In genomic region chr1:198168180-198168579, GRCh38 we compare ENCODE assay signal across 8 cellular contexts. TPM values are rescaled to one million over a fixed set of nuclear protein-coding genes. Genes with fewer than 3 reads are reported as not detected.
A peak's percentile ranks its signal among the peaks of the same experiment; 100 is the strongest.
DNase-seq lines count a peak whose midpoint lies in the region; ATAC-seq and TF ChIP-seq lines count a peak whose summit lies in the region.

No MANE protein-coding gene starts in this region.

- H3K27me3 Mint-ChIP-seq in activated naive CD8-positive, alpha-beta T cell treated with anti-CD3 and anti-CD28 coated beads for 36 hours: no peaks in the 10 kb centered on the region
- H3K27me3 Mint-ChIP-seq in mesothelial cell of epicardium (ENCODE audit: low read depth): no peaks in the 10 kb centered on the region

- peaks cover 8% of the 10 kb centered on the region for H3K9me3 Mint-ChIP-seq in activated naive CD8-positive, alpha-beta T cell treated with anti-CD3 and anti-CD28 coated beads for 36 hours
- no peaks in the 10 kb centered on the region for H3K9me3 Mint-ChIP-seq in mesothelial cell of epicardium

- peaks cover 82% of the 10 kb centered on the region for H3K4me1 Mint-ChIP-seq in activated naive CD8-positive, alpha-beta T cell treated with anti-CD3 and anti-CD28 coated beads for 36 hours
- peaks cover 52% of the 10 kb centered on the region for H3K4me1 Mint-ChIP-seq in mesothelial cell of epicardium

- ATAC-seq in HG02610 (IDR thresholded peaks at IDR 0.05; ENCODE audit: unreplicated experiment) (peak; percentile 30), HG03135 (IDR thresholded peaks at IDR 0.05; ENCODE audit: unreplicated experiment) (no peak), HG03439 (IDR thresholded peaks at IDR 0.05; ENCODE audit: unreplicated experiment) (no peak)

- H3K36me3 Mint-ChIP-seq in activated naive CD8-positive, alpha-beta T cell treated with anti-CD3 and anti-CD28 coated beads for 36 hours: peaks cover 24% of the 10 kb centered on the region
- H3K36me3 Mint-ChIP-seq in mesothelial cell of epicardium: peaks cover 5% of the 10 kb centered on the region

- 0 out of 2 replicates have a peak overlapping the region, but pooled peaks have one; percentile 28 for H3K4me3 ChIP-seq in GM08714 (ENCODE audit: low read length)

- no peak for DNase-seq in activated naive CD8-positive, alpha-beta T cell treated with anti-CD3 and anti-CD28 coated beads for 36 hours
- DNase-seq in mesothelial cell of epicardium (ENCODE audit: low spot score in 2 of 2, unreplicated experiment in 2 of 2) (no peak), D341Med (ENCODE audit: low spot score) (no peak), CD1c-positive myeloid dendritic cell (ENCODE audit: extremely low spot score) (no peak)

- H3K4me3 Mint-ChIP-seq in activated naive CD8-positive, alpha-beta T cell treated with anti-CD3 and anti-CD28 coated beads for 36 hours: peak overlapping the region; percentile 64
- no peak overlapping the region for H3K4me3 Mint-ChIP-seq in mesothelial cell of epicardium

- peak overlapping the region; percentile 97 for H3K27ac Mint-ChIP-seq in activated naive CD8-positive, alpha-beta T cell treated with anti-CD3 and anti-CD28 coated beads for 36 hours
- H3K27ac Mint-ChIP-seq in mesothelial cell of epicardium: peak overlapping the region; percentile 59

- no peak for TF ChIP-seq CTCF in mesothelial cell of epicardium (IDR thresholded peaks at IDR 0.05; ENCODE audit: unreplicated experiment)

RNA-seq across cellular contexts. Expression of gene NEK7, which starts 11.4 kb away (rescaled TPM):
- 10 to 100 TPM; 56.1 to 57.4 TPM for total RNA-seq in activated naive CD8-positive, alpha-beta T cell treated with anti-CD3 and anti-CD28 coated beads for 36 hours
- 58.3 to 63.2 TPM (median 61.6 TPM) in 3 replicates for total RNA-seq in mesothelial cell of epicardium
